Comparison of ENCODE assay signal across 19 cellular contexts in the genomic region with DNA sequence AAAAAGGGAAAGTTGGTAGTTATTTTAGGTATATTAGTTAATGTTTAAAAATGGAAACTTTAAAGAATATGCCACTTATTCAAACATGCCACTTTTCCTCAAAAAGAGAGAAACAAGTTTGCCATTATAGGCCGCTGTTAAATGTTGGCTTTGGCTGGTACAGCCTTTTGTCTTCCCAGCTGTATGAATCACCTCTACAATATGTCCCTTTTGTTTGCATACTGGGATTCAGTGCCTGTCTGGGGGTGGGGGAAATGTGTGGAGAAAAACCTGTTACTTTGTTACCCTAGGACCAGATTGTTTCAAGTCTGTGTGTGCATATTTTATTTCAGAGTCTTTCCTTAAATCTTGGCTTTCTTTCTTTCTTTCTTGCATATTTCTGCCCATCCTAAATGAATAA.
DNase-seq lines count a peak whose midpoint lies in the region; ATAC-seq and TF ChIP-seq lines count a peak whose summit lies in the region.
"Had no signal": no experiment of that assay in that cellular context is flagged by ENCODE, and none has a peak within 500 bp of the region (broad histone marks: within the 10 kb centered on the region; RNA-seq: fewer than 3 reads in every experiment).

No MANE protein-coding gene starts in this region.

- no peak overlapping the region for H3K27ac Mint-ChIP-seq in CD8-positive, alpha-beta T cell
- H3K27ac Mint-ChIP-seq: activated naive CD8-positive, alpha-beta T cell treated with anti-CD3 and anti-CD28 coated beads, Interleukin-2, amount 10 ng/mL, durations not matched to agents 7 days and 5 days; T-helper 1 cell treated with Interleukin-12 subunit alpha and Interleukin-12 subunit beta and Interleukin-4 antibody, amounts not matched to agents 30 μg/mL and 1 μg/mL, for 36 hours had no signal

- H3K36me3 ChIP-seq in WERI-Rb-1, result no peaks in the 10 kb centered on the region
- H3K36me3 ChIP-seq in CD8-positive, alpha-beta T cell (ENCODE audit: insufficient read depth, low read length), result no peaks in the 10 kb centered on the region

- intact Hi-C loops in CD8-positive, alpha-beta T cell (cut with DNase I, micrococcal nuclease), result no loop called here

- H3K4me1 ChIP-seq in CD8-positive, alpha-beta T cell (ENCODE audit: insufficient read depth, low read length), result no peaks in the 10 kb centered on the region

- POLR2A ChIA-PET in CD8-positive, alpha-beta T cell (lab: Charles Lee), result no interaction called here

- no peak overlapping the region for H3K4me3 ChIP-seq in WERI-Rb-1 (ENCODE audit: low read depth, low read length)
- H3K4me3 ChIP-seq in CD8-positive, alpha-beta T cell (ENCODE audit: low read depth, low read length), result no peak overlapping the region
- H3K4me3 ChIP-seq: PC-9, smooth muscle cell had no signal

- no peak for TF ChIP-seq CTCF in WERI-Rb-1 (IDR thresholded peaks at IDR 0.05; ENCODE audit: low read depth, low read length)
- TF ChIP-seq CTCF in CD8-positive, alpha-beta T cell (IDR thresholded peaks at IDR 0.05), result no peak

- H3K4me3 Mint-ChIP-seq in CD8-positive, alpha-beta T cell, result no peak overlapping the region
- H3K4me3 Mint-ChIP-seq: activated naive CD8-positive, alpha-beta T cell treated with anti-CD3 and anti-CD28 coated beads, Interleukin-2, amount 10 ng/mL, durations not matched to agents 7 days and 5 days; central memory CD8-positive, alpha-beta T cell; T-helper 1 cell treated with Interleukin-12 subunit alpha and Interleukin-12 subunit beta and Interleukin-4 antibody, amounts not matched to agents 30 μg/mL and 1 μg/mL, for 36 hours had no signal

- no peaks in the 10 kb centered on the region for H3K4me1 Mint-ChIP-seq in CD8-positive, alpha-beta T cell (ENCODE audit: low read depth)
- H3K4me1 Mint-ChIP-seq: activated naive CD8-positive, alpha-beta T cell treated with anti-CD3 and anti-CD28 coated beads, Interleukin-2, amount 10 ng/mL, durations not matched to agents 7 days and 5 days; central memory CD8-positive, alpha-beta T cell had no signal

- no peak for ATAC-seq in CD8-positive, alpha-beta T cell
- ATAC-seq: stimulated activated naive CD8-positive, alpha-beta T cell treated with anti-CD3 and anti-CD28 coated beads, Interleukin-15, Interleukin-2, amounts not matched to agents 100 U/mL and 50 U/mL, for 24 hours had no signal

- no peaks in the 10 kb centered on the region for H3K27me3 ChIP-seq in WERI-Rb-1 (ENCODE audit: insufficient read depth, low read depth, severe bottlenecking)
- H3K27me3 ChIP-seq in CD8-positive, alpha-beta T cell (ENCODE audit: insufficient read depth, low read length), result no peaks in the 10 kb centered on the region

- H3K9me3 Mint-ChIP-seq in CD8-positive, alpha-beta T cell, result peaks cover 21% of the 10 kb centered on the region

- CTCF ChIA-PET in CD8-positive, alpha-beta T cell (lab: Charles Lee), result no interaction called here

- DNase-seq in COR-L47 (lab: John Stamatoyannopoulos, UW) (peak; percentile 58), NCI-H1092 (lab: John Stamatoyannopoulos, UW) (peak; percentile 56), NCI-H748 (lab: John Stamatoyannopoulos, UW; ENCODE audit: unreplicated experiment) (peak; percentile 86), inferior parietal cortex (ENCODE audit: extremely low spot score) (peak; percentile 37), WERI-Rb-1 (no peak), AG20443 (ENCODE audit: low spot score) (no peak)
- DNase-seq in CD8-positive, alpha-beta T cell, result no peak
- DNase-seq in stimulated activated CD4-positive, alpha-beta T cell treated with anti-CD3 and anti-CD28 coated beads, Interleukin-2, amount 100 ng/mL, for 48 hours, result no peak
- DNase-seq: activated CD4-positive, alpha-beta T cell treated with anti-CD3 and anti-CD28 coated beads for 4 hours; activated naive CD8-positive, alpha-beta T cell treated with anti-CD3 and anti-CD28 coated beads, Interleukin-2, amount 10 ng/mL, durations not matched to agents 7 days and 5 days; foreskin fibroblast; HCEC 1CT; Kasumi-1; NCI-H2171 treated with DMSO at 0.1 percent for 48 hours; stimulated activated naive CD8-positive, alpha-beta T cell treated with anti-CD3 and anti-CD28 coated beads, Interleukin-15, Interleukin-2, amounts not matched to agents 100 U/mL and 50 U/mL, for 24 hours had no signal

- H3K9me3 ChIP-seq in WERI-Rb-1 (ENCODE audit: severe bottlenecking), result no peaks in the 10 kb centered on the region
- H3K9me3 ChIP-seq in CD8-positive, alpha-beta T cell (ENCODE audit: low read length), result no peaks in the 10 kb centered on the region

- H3K36me3 Mint-ChIP-seq in CD8-positive, alpha-beta T cell, result no peaks in the 10 kb centered on the region
- H3K36me3 Mint-ChIP-seq: activated naive CD8-positive, alpha-beta T cell treated with anti-CD3 and anti-CD28 coated beads, Interleukin-2, amount 10 ng/mL, durations not matched to agents 7 days and 5 days had no signal

- H3K27ac ChIP-seq in WERI-Rb-1, result no peak overlapping the region
- no peak overlapping the region for H3K27ac ChIP-seq in CD8-positive, alpha-beta T cell (ENCODE audit: low read depth, low read length)
- H3K27ac ChIP-seq: PC-9 had no signal

- no peaks in the 10 kb centered on the region for H3K27me3 Mint-ChIP-seq in CD8-positive, alpha-beta T cell (ENCODE audit: low read depth)
- H3K27me3 Mint-ChIP-seq: activated naive CD8-positive, alpha-beta T cell treated with anti-CD3 and anti-CD28 coated beads, Interleukin-2, amount 10 ng/mL, durations not matched to agents 7 days and 5 days; central memory CD8-positive, alpha-beta T cell had no signal

Comparison
In these comparisons a context has a peak if more than half of its experiments do, and no peak if none do; other contexts are left out.
1. DNase-seq: peak in COR-L47 (single experiment), NCI-H1092 (single experiment), NCI-H748 (single experiment) and inferior parietal cortex (single experiment); none in WERI-Rb-1 (single experiment), CD8-positive, alpha-beta T cell (0 of 7), AG20443 (single experiment) and stimulated activated CD4-positive, alpha-beta T cell treated with anti-CD3 and anti-CD28 coated beads, Interleukin-2, amount 100 ng/mL, for 48 hours (0 of 2).